8 cellular contexts compared by ENCODE assay signal in the genomic region with DNA sequence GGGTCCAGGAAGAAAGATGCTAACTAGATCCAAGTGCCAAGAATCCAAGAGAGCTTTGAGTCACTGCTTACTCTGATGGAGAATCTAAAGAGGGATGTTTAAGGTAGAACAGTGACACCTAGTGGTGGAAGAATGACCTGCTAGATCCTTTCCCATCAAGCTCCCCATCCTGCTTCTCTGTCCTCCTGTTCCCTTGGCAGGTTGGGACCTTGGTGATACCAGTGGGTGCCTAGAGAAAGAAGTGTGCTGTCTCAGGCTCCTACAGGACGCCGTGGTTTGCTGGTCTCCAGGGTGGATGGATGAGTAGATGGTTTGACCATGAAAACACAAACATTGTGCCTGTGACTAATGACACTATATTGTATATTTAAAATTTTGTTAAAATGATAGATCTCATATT.
DNase-seq lines count a peak whose midpoint lies in the region; ATAC-seq and TF ChIP-seq lines count a peak whose summit lies in the region.

No MANE protein-coding gene starts in this region.

- peak; percentile 49 for DNase-seq in DMS79 (lab: John Stamatoyannopoulos, UW)
- peak; percentile 9 for DNase-seq in GM19240 (ENCODE audit: insufficient read length, low spot score)
- DNase-seq in NCI-H2107 treated with DMSO at 0.1 percent for 48 hours (lab: John Stamatoyannopoulos, UW; ENCODE audit: unreplicated experiment), result peak; percentile 80
- DNase-seq in fibroblast of pulmonary artery (ENCODE audit: low read depth), result peak; percentile 92
- peak; percentile 43 for DNase-seq in nephron progenitor cell
- no peak for DNase-seq in cortex of kidney (lab: John Stamatoyannopoulos, UW)

- peak; percentile 92 for ATAC-seq in HG03159 (IDR thresholded peaks at IDR 0.05; ENCODE audit: unreplicated experiment)

- no peaks in the 10 kb centered on the region for H3K9me3 Mint-ChIP-seq in nephron progenitor cell

- TF ChIP-seq CTCF in VCaP (conservative IDR thresholded peaks at IDR 0.05), result peak; percentile 88
- TF ChIP-seq CTCF in fibroblast of pulmonary artery (IDR thresholded peaks at IDR 0.05; ENCODE audit: low read length, missing control alignments), result peak; percentile 91
- TF ChIP-seq CTCF in nephron progenitor cell (IDR thresholded peaks at IDR 0.05), result peak; percentile 84

- H3K27ac Mint-ChIP-seq in nephron progenitor cell, result no peak overlapping the region

- H3K36me3 Mint-ChIP-seq in nephron progenitor cell (ENCODE audit: low read depth), result no peaks in the 10 kb centered on the region

- H3K4me1 Mint-ChIP-seq in nephron progenitor cell, result no peaks in the 10 kb centered on the region

- peaks cover 12% of the 10 kb centered on the region for H3K27me3 Mint-ChIP-seq in nephron progenitor cell (ENCODE audit: low read depth, poor library complexity)

- no peak overlapping the region for H3K4me3 Mint-ChIP-seq in nephron progenitor cell

- H3K27ac ChIP-seq in VCaP, result no peak overlapping the region

- no peak overlapping the region for H3K4me3 ChIP-seq in fibroblast of pulmonary artery (replicated peaks; ENCODE audit: low read depth, low read length)
